Comparison of ENCODE assay signal across 1 cellular context in genomic region chr6:52696418-52696817, GRCh38.
TF ChIP-seq lines count a peak whose summit lies in the region.

No MANE protein-coding gene starts in this region.

TF ChIP-seq in GM12878, 131 proteins besides CTCF, POLR2A, EP300 and RAD21 (continued from another document):
- TF ChIP-seq, protein P1, sequence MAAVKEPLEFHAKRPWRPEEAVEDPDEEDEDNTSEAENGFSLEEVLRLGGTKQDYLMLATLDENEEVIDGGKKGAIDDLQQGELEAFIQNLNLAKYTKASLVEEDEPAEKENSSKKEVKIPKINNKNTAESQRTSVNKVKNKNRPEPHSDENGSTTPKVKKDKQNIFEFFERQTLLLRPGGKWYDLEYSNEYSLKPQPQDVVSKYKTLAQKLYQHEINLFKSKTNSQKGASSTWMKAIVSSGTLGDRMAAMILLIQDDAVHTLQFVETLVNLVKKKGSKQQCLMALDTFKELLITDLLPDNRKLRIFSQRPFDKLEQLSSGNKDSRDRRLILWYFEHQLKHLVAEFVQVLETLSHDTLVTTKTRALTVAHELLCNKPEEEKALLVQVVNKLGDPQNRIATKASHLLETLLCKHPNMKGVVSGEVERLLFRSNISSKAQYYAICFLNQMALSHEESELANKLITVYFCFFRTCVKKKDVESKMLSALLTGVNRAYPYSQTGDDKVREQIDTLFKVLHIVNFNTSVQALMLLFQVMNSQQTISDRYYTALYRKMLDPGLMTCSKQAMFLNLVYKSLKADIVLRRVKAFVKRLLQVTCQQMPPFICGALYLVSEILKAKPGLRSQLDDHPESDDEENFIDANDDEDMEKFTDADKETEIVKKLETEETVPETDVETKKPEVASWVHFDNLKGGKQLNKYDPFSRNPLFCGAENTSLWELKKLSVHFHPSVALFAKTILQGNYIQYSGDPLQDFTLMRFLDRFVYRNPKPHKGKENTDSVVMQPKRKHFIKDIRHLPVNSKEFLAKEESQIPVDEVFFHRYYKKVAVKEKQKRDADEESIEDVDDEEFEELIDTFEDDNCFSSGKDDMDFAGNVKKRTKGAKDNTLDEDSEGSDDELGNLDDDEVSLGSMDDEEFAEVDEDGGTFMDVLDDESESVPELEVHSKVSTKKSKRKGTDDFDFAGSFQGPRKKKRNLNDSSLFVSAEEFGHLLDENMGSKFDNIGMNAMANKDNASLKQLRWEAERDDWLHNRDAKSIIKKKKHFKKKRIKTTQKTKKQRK (IDR thresholded peaks at IDR 0.05; ENCODE audit: low read depth, low read length), result no peak
TF ChIP-seq in GM12878: peak in this region for 0.
